In the genomic region with DNA sequence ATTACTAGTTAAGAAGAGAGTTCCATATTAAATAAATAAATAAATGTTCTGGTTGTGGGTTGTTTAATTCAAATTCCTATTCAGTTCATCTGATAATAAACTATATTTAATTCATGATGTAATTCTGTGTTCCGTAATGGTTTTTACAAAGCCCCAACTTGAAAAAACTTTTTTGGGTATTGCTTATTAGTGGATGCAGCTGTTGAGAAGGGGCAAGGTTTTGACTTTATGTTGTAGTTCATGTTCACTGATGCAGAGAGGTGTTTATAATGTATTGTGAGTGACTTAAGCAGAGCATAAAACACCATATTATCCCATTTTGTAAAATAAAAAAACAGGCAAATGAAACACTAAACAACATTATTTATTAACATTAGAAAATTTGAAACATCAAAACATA, we compare ENCODE assay signal across 22 cellular contexts.
DNase-seq lines count a peak whose midpoint lies in the region; ATAC-seq and TF ChIP-seq lines count a peak whose summit lies in the region.
"Had no signal": no experiment of that assay in that cellular context is flagged by ENCODE, and none has a peak within 500 bp of the region (broad histone marks: within the 10 kb centered on the region; RNA-seq: fewer than 3 reads in every experiment).

No MANE protein-coding gene starts in this region.

- H3K4me3 ChIP-seq in CD4-positive, CD25-positive, alpha-beta regulatory T cell (ENCODE audit: low read depth, low read length), result peak overlapping the region; percentile 54
- H3K4me3 ChIP-seq: A549, GM23248, K562 had no signal

- CTCF ChIA-PET in activated B cell treated with CpG ODN at 0.5 μM for 24 hours (lab: Charles Lee), result interaction anchor here (0.9 to 1.8 kb wide), 2 partner anchors 12 to 107 kb away, joined by 3 to 4 read pairs; no protein-coding TSS in a partner anchor

- peak overlapping the region in 1 of 3 donors; percentile 56 for H3K27ac Mint-ChIP-seq in CD4-positive, CD25-positive, alpha-beta regulatory T cell
- H3K27ac Mint-ChIP-seq in activated B cell treated with CpG ODN at 0.5 μM for 24 hours, result no peak overlapping the region
- H3K27ac Mint-ChIP-seq in naive B cell, result peak overlapping the region in 3 of 6 donors; percentile 9 to 49 (median 45)
- H3K27ac Mint-ChIP-seq: T-helper 1 cell treated with Interleukin-12 subunit alpha and Interleukin-12 subunit beta and Interleukin-4 antibody, amounts not matched to agents 30 μg/mL and 1 μg/mL, for 36 hours had no signal

- H3K9me3 ChIP-seq in CD4-positive, CD25-positive, alpha-beta regulatory T cell (ENCODE audit: control insufficient read depth in 2 of 2, low read length in 2 of 2), result peaks cover 5 to 6% of the 10 kb centered on the region in 2 experiments

- peaks cover 0 to 13% (median 4%) of the 10 kb centered on the region in 7 donors for H3K9me3 Mint-ChIP-seq in CD4-positive, CD25-positive, alpha-beta regulatory T cell
- H3K9me3 Mint-ChIP-seq in activated B cell treated with CpG ODN at 0.5 μM for 24 hours (peaks cover 12% of the 10 kb centered on the region), naive B cell (peaks cover 10 to 43% (median 17%) of the 10 kb centered on the region in 7 donors)

- H3K36me3 ChIP-seq in CD4-positive, CD25-positive, alpha-beta regulatory T cell (ENCODE audit: control insufficient read depth, insufficient read depth, low read length), result no peaks in the 10 kb centered on the region

- peaks cover 13% of the 10 kb centered on the region for H3K4me1 ChIP-seq in CD4-positive, CD25-positive, alpha-beta regulatory T cell (ENCODE audit: control insufficient read depth, insufficient read depth, low read length, poor library complexity, severe bottlenecking)
- H3K4me1 ChIP-seq: A549, Caco-2 had no signal

- H3K4me3 Mint-ChIP-seq in CD4-positive, CD25-positive, alpha-beta regulatory T cell, result no peak overlapping the region
- H3K4me3 Mint-ChIP-seq in activated B cell treated with CpG ODN at 0.5 μM for 24 hours (no peak overlapping the region), naive B cell (peak overlapping the region in 2 of 8 donors; percentile 7 to 47)
- H3K4me3 Mint-ChIP-seq: T-helper 1 cell treated with Interleukin-12 subunit alpha and Interleukin-12 subunit beta and Interleukin-4 antibody, amounts not matched to agents 30 μg/mL and 1 μg/mL, for 36 hours had no signal

- no peak overlapping the region for H3K27ac ChIP-seq in CD4-positive, CD25-positive, alpha-beta regulatory T cell (ENCODE audit: insufficient read depth, low read length, poor library complexity, severe bottlenecking)
- H3K27ac ChIP-seq: A549, GM23248 had no signal

- H3K36me3 Mint-ChIP-seq in CD4-positive, CD25-positive, alpha-beta regulatory T cell, result no peaks in the 10 kb centered on the region
- H3K36me3 Mint-ChIP-seq in activated B cell treated with CpG ODN at 0.5 μM for 24 hours (ENCODE audit: low read depth) (no peaks in the 10 kb centered on the region), naive B cell (peaks cover 8 to 25% of the 10 kb centered on the region in 2 donors)

- H3K27me3 ChIP-seq in CD4-positive, CD25-positive, alpha-beta regulatory T cell (ENCODE audit: control insufficient read depth, insufficient read depth, low read length), result no peaks in the 10 kb centered on the region

- no peak for ATAC-seq in CD4-positive, CD25-positive, alpha-beta regulatory T cell (ENCODE audit: low read depth in 2 of 2)
- peak; percentile 46 for ATAC-seq in GM18858 (IDR thresholded peaks at IDR 0.05; ENCODE audit: unreplicated experiment)
- peak; percentile 21 for ATAC-seq in activated B cell treated with CpG ODN at 0.5 μM for 24 hours (ENCODE audit: low read depth)
- peak; percentile 53 to 84 for ATAC-seq in naive B cell (ENCODE audit: low read depth in 2 of 2)
- no peak for ATAC-seq in GM18520 (IDR thresholded peaks at IDR 0.05; ENCODE audit: unreplicated experiment)
- no peak for ATAC-seq in HG02798 (IDR thresholded peaks at IDR 0.05; ENCODE audit: poor library complexity, unreplicated experiment)
- ATAC-seq: A549, K562, PC-3 had no signal

- H3K4me1 Mint-ChIP-seq in CD4-positive, CD25-positive, alpha-beta regulatory T cell, result peaks cover 9 to 22% (median 14%) of the 10 kb centered on the region in 4 donors
- H3K4me1 Mint-ChIP-seq in activated B cell treated with CpG ODN at 0.5 μM for 24 hours (peaks cover 19% of the 10 kb centered on the region), naive B cell (peaks cover 16 to 25% (median 23%) of the 10 kb centered on the region in 3 donors)

- no peaks in the 10 kb centered on the region for H3K27me3 Mint-ChIP-seq in CD4-positive, CD25-positive, alpha-beta regulatory T cell
- H3K27me3 Mint-ChIP-seq in activated B cell treated with CpG ODN at 0.5 μM for 24 hours, result no peaks in the 10 kb centered on the region
- no peaks in the 10 kb centered on the region for H3K27me3 Mint-ChIP-seq in naive B cell

- no peak for DNase-seq in CD4-positive, CD25-positive, alpha-beta regulatory T cell
- DNase-seq in activated B cell treated with CpG ODN at 0.5 μM for 24 hours, result no peak
- no peak for DNase-seq in naive B cell
- no peak for DNase-seq in AG08396 (ENCODE audit: low spot score)
- DNase-seq: Caco-2; GM23248; H7; NCI-H1694; NCI-H2029 treated with DMSO at 0.1 percent for 48 hours; NCI-H446 treated with DMSO at 0.1 percent for 48 hours; NCI-H526; NCI-H82; NK-92 treated with Interleukin-12 subunit alpha and Interleukin-12 subunit beta, amount 100 ng/mL, for 24 hours; PC-3; SK-N-SH; SW 1271 had no signal

- intact Hi-C loops in activated B cell treated with CpG ODN at 0.5 μM for 24 hours (cut with micrococcal nuclease), result no loop called here

- no peak for TF ChIP-seq CTCF in activated B cell treated with CpG ODN at 0.5 μM for 24 hours (IDR thresholded peaks at IDR 0.05)

- POLR2A ChIA-PET in activated B cell treated with CpG ODN at 0.5 μM for 24 hours (lab: Charles Lee), result no interaction called here

Comparison
In these comparisons a context has a peak if more than half of its experiments do, and no peak if none do; other contexts are left out.
1. ATAC-seq: peak in GM18858 (single experiment), activated B cell treated with CpG ODN at 0.5 μM for 24 hours (single experiment) and naive B cell (2 of 2); none in CD4-positive, CD25-positive, alpha-beta regulatory T cell (0 of 2), GM18520 (single experiment) and HG02798 (single experiment).